In the genomic region with DNA sequence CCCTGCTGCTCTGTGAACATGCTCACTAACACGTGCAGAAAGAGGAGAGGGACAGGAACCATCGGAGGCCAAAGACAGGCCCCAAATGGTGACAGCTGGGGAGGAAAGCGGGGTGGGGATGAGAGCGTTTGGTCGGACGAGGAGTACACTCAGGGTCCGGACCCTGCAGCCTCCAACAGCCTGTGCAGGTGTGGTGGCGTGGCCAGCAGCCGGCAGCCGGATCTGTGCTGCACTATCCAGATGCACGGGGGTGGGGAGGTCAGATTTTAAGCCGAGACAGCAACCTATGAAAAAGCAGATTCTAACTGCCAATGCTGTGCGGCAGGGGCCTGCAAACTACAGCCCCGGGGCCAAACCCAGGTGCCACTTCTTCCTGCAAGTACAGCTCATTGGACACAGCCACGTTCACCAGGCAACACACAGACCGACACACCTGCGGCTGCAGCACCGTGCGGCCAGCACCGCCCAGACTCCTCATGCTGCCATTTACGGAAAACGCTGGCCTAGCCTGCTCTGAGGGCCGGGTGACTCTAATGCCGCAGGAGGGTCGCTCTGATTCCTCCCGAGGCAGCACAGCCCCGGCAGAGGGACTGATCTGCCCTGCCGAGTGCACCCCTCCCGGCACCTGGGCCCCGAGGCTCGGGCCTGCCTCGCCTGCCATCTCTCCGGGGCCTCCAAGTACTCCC, we compare ENCODE assay signal across 1 cellular context.
A peak's percentile ranks its signal among the peaks of the same experiment; 100 is the strongest.
TF ChIP-seq lines count a peak whose summit lies in the region.

No MANE protein-coding gene starts in this region.

TF ChIP-seq in K562, 482 proteins besides CTCF, POLR2A, EP300 and RAD21:
- TF ChIP-seq HNRNPLL (IDR thresholded peaks at IDR 0.05; ENCODE audit: low read depth, low read length, poor library complexity, severe bottlenecking), result no peak
- TF ChIP-seq MCM3 (IDR thresholded peaks at IDR 0.05), result no peak
- peak; percentile 53 for TF ChIP-seq POLR2G (IDR thresholded peaks at IDR 0.05; ENCODE audit: low read depth, low read length)
- TF ChIP-seq ZNF384 (IDR thresholded peaks at IDR 0.05; ENCODE audit: low read depth, low read length), result no peak
- TF ChIP-seq TRIM28 (IDR thresholded peaks at IDR 0.05), result no peak
- TF ChIP-seq POU5F1 (IDR thresholded peaks at IDR 0.05; ENCODE audit: borderline replicate concordance, low read depth, low read length, partially characterized antibody), result no peak
- no peak for TF ChIP-seq SP1 (CRISPR knock-in tag; IDR thresholded peaks at IDR 0.05)
- TF ChIP-seq SFPQ (IDR thresholded peaks at IDR 0.05; ENCODE audit: low read depth, low read length), result no peak
- TF ChIP-seq ZNF551 (CRISPR knock-in tag; IDR thresholded peaks at IDR 0.05), result no peak
- no peak for TF ChIP-seq FOXK1 (CRISPR knock-in tag; IDR thresholded peaks at IDR 0.05; ENCODE audit: borderline replicate concordance)
- no peak for TF ChIP-seq ZNF766 (CRISPR knock-in tag; conservative IDR thresholded peaks at IDR 0.05)
- peak; percentile 31 for TF ChIP-seq RBFOX2 (IDR thresholded peaks at IDR 0.05; ENCODE audit: low read depth, low read length)
- TF ChIP-seq, protein P1, sequence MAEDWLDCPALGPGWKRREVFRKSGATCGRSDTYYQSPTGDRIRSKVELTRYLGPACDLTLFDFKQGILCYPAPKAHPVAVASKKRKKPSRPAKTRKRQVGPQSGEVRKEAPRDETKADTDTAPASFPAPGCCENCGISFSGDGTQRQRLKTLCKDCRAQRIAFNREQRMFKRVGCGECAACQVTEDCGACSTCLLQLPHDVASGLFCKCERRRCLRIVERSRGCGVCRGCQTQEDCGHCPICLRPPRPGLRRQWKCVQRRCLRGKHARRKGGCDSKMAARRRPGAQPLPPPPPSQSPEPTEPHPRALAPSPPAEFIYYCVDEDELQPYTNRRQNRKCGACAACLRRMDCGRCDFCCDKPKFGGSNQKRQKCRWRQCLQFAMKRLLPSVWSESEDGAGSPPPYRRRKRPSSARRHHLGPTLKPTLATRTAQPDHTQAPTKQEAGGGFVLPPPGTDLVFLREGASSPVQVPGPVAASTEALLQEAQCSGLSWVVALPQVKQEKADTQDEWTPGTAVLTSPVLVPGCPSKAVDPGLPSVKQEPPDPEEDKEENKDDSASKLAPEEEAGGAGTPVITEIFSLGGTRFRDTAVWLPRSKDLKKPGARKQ (CRISPR knock-in tag; IDR thresholded peaks at IDR 0.05), result no peak
- TF ChIP-seq RBM22 (IDR thresholded peaks at IDR 0.05; ENCODE audit: low read depth, low read length, poor library complexity, severe bottlenecking), result peak; percentile 65
- TF ChIP-seq AFF1 (IDR thresholded peaks at IDR 0.05; ENCODE audit: low read depth in 1 of 2, partially characterized antibody in 2 of 2), result no peak
- TF ChIP-seq, protein P2, sequence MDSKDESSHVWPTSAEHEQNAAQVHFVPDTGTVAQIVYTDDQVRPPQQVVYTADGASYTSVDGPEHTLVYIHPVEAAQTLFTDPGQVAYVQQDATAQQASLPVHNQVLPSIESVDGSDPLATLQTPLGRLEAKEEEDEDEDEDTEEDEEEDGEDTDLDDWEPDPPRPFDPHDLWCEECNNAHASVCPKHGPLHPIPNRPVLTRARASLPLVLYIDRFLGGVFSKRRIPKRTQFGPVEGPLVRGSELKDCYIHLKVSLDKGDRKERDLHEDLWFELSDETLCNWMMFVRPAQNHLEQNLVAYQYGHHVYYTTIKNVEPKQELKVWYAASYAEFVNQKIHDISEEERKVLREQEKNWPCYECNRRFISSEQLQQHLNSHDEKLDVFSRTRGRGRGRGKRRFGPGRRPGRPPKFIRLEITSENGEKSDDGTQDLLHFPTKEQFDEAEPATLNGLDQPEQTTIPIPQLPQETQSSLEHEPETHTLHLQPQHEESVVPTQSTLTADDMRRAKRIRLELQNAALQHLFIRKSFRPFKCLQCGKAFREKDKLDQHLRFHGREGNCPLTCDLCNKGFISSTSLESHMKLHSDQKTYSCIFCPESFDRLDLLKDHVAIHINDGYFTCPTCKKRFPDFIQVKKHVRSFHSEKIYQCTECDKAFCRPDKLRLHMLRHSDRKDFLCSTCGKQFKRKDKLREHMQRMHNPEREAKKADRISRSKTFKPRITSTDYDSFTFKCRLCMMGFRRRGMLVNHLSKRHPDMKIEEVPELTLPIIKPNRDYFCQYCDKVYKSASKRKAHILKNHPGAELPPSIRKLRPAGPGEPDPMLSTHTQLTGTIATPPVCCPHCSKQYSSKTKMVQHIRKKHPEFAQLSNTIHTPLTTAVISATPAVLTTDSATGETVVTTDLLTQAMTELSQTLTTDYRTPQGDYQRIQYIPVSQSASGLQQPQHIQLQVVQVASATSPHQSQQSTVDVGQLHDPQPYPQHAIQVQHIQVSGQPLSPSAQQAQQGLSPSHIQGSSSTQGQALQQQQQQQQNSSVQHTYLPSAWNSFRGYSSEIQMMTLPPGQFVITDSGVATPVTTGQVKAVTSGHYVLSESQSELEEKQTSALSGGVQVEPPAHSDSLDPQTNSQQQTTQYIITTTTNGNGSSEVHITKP (IDR thresholded peaks at IDR 0.05; ENCODE audit: partially characterized antibody), result no peak
TF ChIP-seq in K562: peak in this region for 3.
